ENCODE assay signal across 10 cellular contexts in genomic region chr21:31330144-31330483, GRCh38. TPM values are rescaled to one million over a fixed set of nuclear protein-coding genes. Genes with fewer than 3 reads are reported as not detected.
"Had no signal": no experiment of that assay in that cellular context is flagged by ENCODE, and none has a peak within 500 bp of the region (broad histone marks: within the 10 kb centered on the region; RNA-seq: fewer than 3 reads in every experiment).

No MANE protein-coding gene starts in this region.

- H3K9ac ChIP-seq: KMS-11 had no signal

- H3K4me3 Mint-ChIP-seq: IgD-negative memory B cell had no signal

- ATAC-seq: K562 had no signal

- H3K27ac Mint-ChIP-seq: IgD-negative memory B cell had no signal

- H3K4me2 ChIP-seq: KMS-11 had no signal

- H3K36me3 Mint-ChIP-seq: IgD-negative memory B cell had no signal

- DNase-seq: IMR-90, KBM-7, KG1 had no signal

- H3K27ac ChIP-seq: HL-60, KMS-11 had no signal

- H3K27me3 Mint-ChIP-seq: IgD-negative memory B cell had no signal

- H3K4me3 ChIP-seq: K562 had no signal

- FAIRE-seq: HepG2, HTR-8/SVneo, K562 had no signal

RNA-seq across cellular contexts. Expression of gene TIAM1, which starts 13.9 kb away (rescaled TPM):
- total RNA-seq: HT-29 had no signal
- polyA plus RNA-seq: K562 had no signal
